Comparison of ENCODE assay signal across 8 cellular contexts in the genomic region with DNA sequence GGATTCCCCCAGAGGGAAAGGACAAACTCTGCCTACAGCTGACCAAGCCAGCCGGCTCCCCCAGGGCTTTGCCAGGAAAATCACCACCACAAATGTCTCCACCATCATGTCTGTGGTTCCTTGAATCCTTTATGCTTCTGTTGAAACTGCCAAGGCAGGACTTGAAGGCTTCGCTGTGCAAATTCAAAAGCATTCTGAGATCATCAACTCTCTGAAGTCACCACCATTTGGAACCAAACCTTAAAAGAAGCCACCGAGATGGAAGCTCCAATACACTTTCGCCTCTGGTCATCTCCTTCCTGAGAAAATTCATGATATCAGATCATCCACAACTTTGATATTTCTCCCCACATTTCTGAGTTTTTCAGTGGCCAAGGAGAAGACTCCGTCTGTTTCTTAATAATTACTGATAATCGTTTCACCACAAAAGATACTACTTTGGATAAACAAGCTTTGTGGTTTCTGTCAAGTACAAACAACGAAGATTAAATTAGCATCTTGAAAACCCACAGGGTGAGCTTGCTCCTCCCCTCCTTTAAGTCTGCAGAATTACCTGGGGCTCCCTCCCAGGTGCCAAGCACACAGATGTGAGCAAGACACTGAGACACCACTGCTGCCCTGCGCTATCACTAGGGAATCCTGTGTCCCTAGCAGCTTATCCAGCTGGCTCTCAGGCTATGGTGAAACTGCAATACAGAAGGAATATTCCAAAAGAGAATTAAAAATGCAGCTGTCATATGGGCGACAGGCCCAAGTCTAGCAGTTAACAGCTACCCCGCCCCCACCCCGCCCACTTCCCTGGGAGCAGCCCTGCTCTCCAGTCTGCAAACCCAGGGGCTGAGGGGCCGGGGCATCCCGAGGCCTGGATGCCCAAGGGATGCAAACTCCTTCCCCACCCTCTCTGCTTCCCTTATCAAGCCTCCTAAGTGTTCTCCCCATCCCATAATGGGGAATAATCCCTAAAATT.
DNase-seq lines count a peak whose midpoint lies in the region; ATAC-seq lines count a peak whose summit lies in the region.

No MANE protein-coding gene starts in this region.

- peak; percentile 26 for DNase-seq in NCI-H748 (lab: John Stamatoyannopoulos, UW; ENCODE audit: unreplicated experiment)
- DNase-seq in NCI-H748 treated with DMSO at 0.1 percent for 48 hours (lab: John Stamatoyannopoulos, UW) = no peak
- peak; percentile 70 to 87 for DNase-seq in SJCRH30
- peak; percentile 63 for DNase-seq in Right ventricle myocardium superior
- no peak for DNase-seq in stimulated activated naive CD8-positive, alpha-beta T cell treated with anti-CD3 and anti-CD28 coated beads, Interleukin-15, amount 100 ng/mL, for 72 hours
- DNase-seq in stimulated activated CD4-positive, alpha-beta T cell treated with anti-CD3 and anti-CD28 coated beads, Interleukin-12 subunit alpha, Interleukin-12 subunit beta, amount 100 ng/mL, for 4 hours = no peak
- no peak for DNase-seq in amniotic stem cell (lab: John Stamatoyannopoulos, UW)

- H3K4me1 Mint-ChIP-seq in stimulated activated naive CD8-positive, alpha-beta T cell treated with anti-CD3 and anti-CD28 coated beads, Interleukin-15, amount 100 ng/mL, for 72 hours = peaks cover 51% of the 10 kb centered on the region

- H3K9me3 ChIP-seq in SJCRH30 (replicated peaks) = no peaks in the 10 kb centered on the region

- no peaks in the 10 kb centered on the region for H3K9me3 Mint-ChIP-seq in stimulated activated naive CD8-positive, alpha-beta T cell treated with anti-CD3 and anti-CD28 coated beads, Interleukin-15, amount 100 ng/mL, for 72 hours

- H3K4me1 ChIP-seq in SJCRH30 = peaks cover 13% of the 10 kb centered on the region

- H3K4me3 ChIP-seq in SJCRH30 = peak overlapping the region; percentile 53

- 0 out of 2 replicates have a peak, but pooled peaks cover 6% of the 10 kb centered on the region for H3K27me3 ChIP-seq in SJCRH30

- H3K27me3 Mint-ChIP-seq in stimulated activated naive CD8-positive, alpha-beta T cell treated with anti-CD3 and anti-CD28 coated beads, Interleukin-15, amount 100 ng/mL, for 72 hours = no peaks in the 10 kb centered on the region

- peak overlapping the region; percentile 78 to 81 for H3K4me3 Mint-ChIP-seq in stimulated activated naive CD8-positive, alpha-beta T cell treated with anti-CD3 and anti-CD28 coated beads, Interleukin-15, amount 100 ng/mL, for 72 hours

- intact Hi-C loops in Right ventricle myocardium superior (cut with DNase I) = loop anchor here (5.0 to 10.0 kb wide), 2 partner anchors 122 to 365 kb away; no protein-coding TSS in a partner anchor

- H3K36me3 ChIP-seq in SJCRH30 = no peaks in the 10 kb centered on the region

- H3K27ac ChIP-seq in SJCRH30 = peak overlapping the region; percentile 65

- H3K27ac Mint-ChIP-seq in stimulated activated naive CD8-positive, alpha-beta T cell treated with anti-CD3 and anti-CD28 coated beads, Interleukin-15, amount 100 ng/mL, for 72 hours = peak overlapping the region in 1 of 2 donors; percentile 27

- ATAC-seq in Right ventricle myocardium superior (ENCODE audit: poor library complexity) (peak; percentile 64), GM21423 (IDR thresholded peaks at IDR 0.05; ENCODE audit: unreplicated experiment) (no peak)
- ATAC-seq in stimulated activated naive CD8-positive, alpha-beta T cell treated with anti-CD3 and anti-CD28 coated beads, Interleukin-15, amount 100 ng/mL, for 72 hours = no peak

Comparison
In these comparisons a context has a peak if more than half of its experiments do, and no peak if none do; other contexts are left out.
1. DNase-seq: peak in NCI-H748 (single experiment), SJCRH30 (2 of 2) and Right ventricle myocardium superior (single experiment); none in NCI-H748 treated with DMSO at 0.1 percent for 48 hours (single experiment), stimulated activated naive CD8-positive, alpha-beta T cell treated with anti-CD3 and anti-CD28 coated beads, Interleukin-15, amount 100 ng/mL, for 72 hours (0 of 2), stimulated activated CD4-positive, alpha-beta T cell treated with anti-CD3 and anti-CD28 coated beads, Interleukin-12 subunit alpha, Interleukin-12 subunit beta, amount 100 ng/mL, for 4 hours (single experiment) and amniotic stem cell (single experiment).